1 cellular context compared by ENCODE assay signal in genomic region chr15:52011711-52012144, GRCh38.
TF ChIP-seq lines count a peak whose summit lies in the region.

No MANE protein-coding gene starts in this region.

TF ChIP-seq in HCT116, 20 proteins besides CTCF, POLR2A, EP300 and RAD21 (continued from another document):
- no peak for TF ChIP-seq REST (IDR thresholded peaks at IDR 0.05; ENCODE audit: low read depth)
- no peak for TF ChIP-seq ZBTB33 (IDR thresholded peaks at IDR 0.05; ENCODE audit: extremely low read depth, insufficient replicate concordance, low read length)
- no peak for TF ChIP-seq JUND (IDR thresholded peaks at IDR 0.05)
- no peak for TF ChIP-seq ATF3 (IDR thresholded peaks at IDR 0.05)
- no peak for TF ChIP-seq ELF1 (IDR thresholded peaks at IDR 0.05; ENCODE audit: borderline replicate concordance, low read depth)
- TF ChIP-seq SP1 (IDR thresholded peaks at IDR 0.05; ENCODE audit: low read depth): no peak
- TF ChIP-seq TCF7L2 (IDR thresholded peaks at IDR 0.05; ENCODE audit: borderline replicate concordance, extremely low read depth, insufficient read depth, insufficient read length): no peak
- no peak for TF ChIP-seq CEBPB (IDR thresholded peaks at IDR 0.05; ENCODE audit: low read depth)
- no peak for TF ChIP-seq FOSL1 (IDR thresholded peaks at IDR 0.05; ENCODE audit: low read depth)
- TF ChIP-seq ZNF274 (IDR thresholded peaks at IDR 0.05; ENCODE audit: low read depth, low read length): no peak
- TF ChIP-seq SIN3A (IDR thresholded peaks at IDR 0.05; ENCODE audit: low read depth): no peak
- no peak for TF ChIP-seq YY1 (IDR thresholded peaks at IDR 0.05; ENCODE audit: extremely low read depth, insufficient replicate concordance, low read depth, low read length)
- no peak for TF ChIP-seq CBX3 (IDR thresholded peaks at IDR 0.05; ENCODE audit: low read depth)
- no peak for TF ChIP-seq EZH2 (IDR thresholded peaks at IDR 0.05)
